ENCODE assay signal across 15 cellular contexts in genomic region chr12:18040060-18040742, GRCh38. TPM values are rescaled to one million over a fixed set of nuclear protein-coding genes. Genes with fewer than 3 reads are reported as not detected.
"Had no signal": no experiment of that assay in that cellular context is flagged by ENCODE, and none has a peak within 500 bp of the region (broad histone marks: within the 10 kb centered on the region; RNA-seq: fewer than 3 reads in every experiment).

No MANE protein-coding gene starts in this region.

RNA-seq across cellular contexts. Expression of gene RERGL, which starts 49.8 kb away (rescaled TPM):
- total RNA-seq: activated B cell treated with CpG ODN at 0.5 μM for 24 hours; activated CD4-positive, alpha-beta memory T cell treated with anti-CD3 and anti-CD28 coated beads for 36 hours; activated CD4-positive, alpha-beta memory T cell treated with anti-CD3 and anti-CD28 coated beads, Interleukin-2, amount 10 ng/mL, durations not matched to agents 7 days and 5 days; activated CD4-positive, alpha-beta T cell treated with anti-CD3 and anti-CD28 coated beads for 36 hours; activated CD4-positive, alpha-beta T cell treated with anti-CD3 and anti-CD28 coated beads, Interleukin-2, amount 10 ng/mL, durations not matched to agents 24 days and 14 days; activated CD4-positive, alpha-beta T cell treated with anti-CD3 and anti-CD28 coated beads, Interleukin-2, amount 10 ng/mL, durations not matched to agents 7 days and 5 days; activated CD8-positive, alpha-beta memory T cell treated with anti-CD3 and anti-CD28 coated beads for 36 hours; activated CD8-positive, alpha-beta memory T cell treated with anti-CD3 and anti-CD28 coated beads, Interleukin-2, amount 10 ng/mL, durations not matched to agents 7 days and 5 days; activated CD8-positive, alpha-beta T cell treated with anti-CD3 and anti-CD28 coated beads for 36 hours; activated CD8-positive, alpha-beta T cell treated with anti-CD3 and anti-CD28 coated beads, Interleukin-2, amount 10 ng/mL, durations not matched to agents 7 days and 5 days; T-cell; T-helper 1 cell treated with Interleukin-12 subunit alpha and Interleukin-12 subunit beta and Interleukin-4 antibody, amounts not matched to agents 30 ng/mL and 1 ng/mL, for 36 hours; T-helper 17 cell; T-helper 2 cell treated with Interferon-gamma antibody and Interleukin-4, amounts not matched to agents 100 ng/mL and 5 ng/mL, for 36 hours; WTC11 had no signal
